Comparison of ENCODE assay signal across 23 cellular contexts in genomic region chr19:3466630-3467029, GRCh38. TPM values are rescaled to one million over a fixed set of nuclear protein-coding genes. Genes with fewer than 3 reads are reported as not detected.
A peak's percentile ranks its signal among the peaks of the same experiment; 100 is the strongest.
DNase-seq lines count a peak whose midpoint lies in the region; ATAC-seq and TF ChIP-seq lines count a peak whose summit lies in the region.
"Had no signal": no experiment of that assay in that cellular context is flagged by ENCODE, and none has a peak within 500 bp of the region (broad histone marks: within the 10 kb centered on the region; RNA-seq: fewer than 3 reads in every experiment).

No MANE protein-coding gene starts in this region.

- H4K8ac ChIP-seq in mesendoderm (ENCODE audit: low read depth, low read length): no peak overlapping the region

- no peaks in the 10 kb centered on the region for H3K9me3 ChIP-seq in ascending aorta
- H3K9me3 ChIP-seq: Caco-2, SJCRH30 had no signal

- H3K79me2 ChIP-seq in mesendoderm (ENCODE audit: control insufficient read depth, insufficient read depth, low read length): no peaks in the 10 kb centered on the region

- peaks cover 12 to 17% of the 10 kb centered on the region in 2 donors for H3K36me3 ChIP-seq in ascending aorta
- H3K36me3 ChIP-seq in mesendoderm (ENCODE audit: control insufficient read depth, insufficient read depth, low read length): no peaks in the 10 kb centered on the region
- H3K36me3 ChIP-seq: cardiac muscle cell had no signal

- H2BK120ac ChIP-seq in mesendoderm (ENCODE audit: low read depth, low read length): no peak overlapping the region

- intact Hi-C loops in ascending aorta (cut with DNase I) (loop anchor here (2.0 kb wide), 2 partner anchors 16 to 38 kb away; no protein-coding TSS in a partner anchor), left cardiac atrium (cut with DNase I) (no loop called here), posterior cingulate gyrus (cut with DNase I) (no loop called here)

- H3K9ac ChIP-seq in mesendoderm (ENCODE audit: low read length): no peak overlapping the region

- no peak overlapping the region for H3K56ac ChIP-seq in mesendoderm (ENCODE audit: low read length)

- no peak overlapping the region for H3K4ac ChIP-seq in mesendoderm (ENCODE audit: low read depth, low read length)

- H3K27me3 ChIP-seq in ascending aorta: no peaks in the 10 kb centered on the region
- no peaks in the 10 kb centered on the region for H3K27me3 ChIP-seq in mesendoderm (ENCODE audit: insufficient read depth, low read length, poor library complexity)
- H3K27me3 ChIP-seq: SJCRH30 had no signal

- H3K23ac ChIP-seq in mesendoderm (ENCODE audit: low read length): no peak overlapping the region

- DNase-seq in ascending aorta (ENCODE audit: low spot score in 2 of 2) (peak; percentile 53 to 89), left cardiac atrium (no peak), posterior cingulate gyrus (peak in 8 of 10 donors; percentile 23 to 86 (median 50)), ureter (ENCODE audit: low spot score) (peak; percentile 63), mesendoderm (no peak)
- DNase-seq: activated B cell treated with CpG ODN at 0.5 μM for 24 hours; activated CD8-positive, alpha-beta T cell treated with anti-CD3 and anti-CD28 coated beads, Interleukin-2, amount 10 ng/mL, durations not matched to agents 7 days and 5 days; activated T-cell treated with anti-CD3 and anti-CD28 coated beads, Interleukin-2, amount 50 U/mL, for 48 hours; Caco-2; KG1; mesenchymal stem cell; NCI-H2107; NCI-H526 treated with DMSO at 0.1 percent for 48 hours; retina; SJCRH30; stimulated activated CD4-positive, alpha-beta T cell treated with anti-CD3 and anti-CD28 coated beads, Interleukin-15, amount 100 ng/mL, for 24 hours; stimulated activated naive CD8-positive, alpha-beta T cell treated with anti-CD3 and anti-CD28 coated beads, Interleukin-15, Interleukin-2, amounts not matched to agents 100 U/mL and 50 U/mL, for 24 hours had no signal

- H3K27ac ChIP-seq in ascending aorta: peak overlapping the region; percentile 80 to 99
- no peak overlapping the region for H3K27ac ChIP-seq in mesendoderm (ENCODE audit: low read depth, low read length)
- H3K27ac ChIP-seq: cardiac muscle cell, SJCRH30 had no signal

- no peak overlapping the region for H4K5ac ChIP-seq in mesendoderm (ENCODE audit: low read length)

- peaks cover 9 to 45% of the 10 kb centered on the region in 2 donors for H3K4me1 ChIP-seq in ascending aorta
- no peaks in the 10 kb centered on the region for H3K4me1 ChIP-seq in mesendoderm (ENCODE audit: control insufficient read depth, low read depth, low read length)
- H3K4me1 ChIP-seq: Caco-2, SJCRH30 had no signal

- H3K79me1 ChIP-seq in mesendoderm (ENCODE audit: low read length): no peaks in the 10 kb centered on the region

- H2BK5ac ChIP-seq in mesendoderm (ENCODE audit: low read length): no peak overlapping the region

- TF ChIP-seq CTCF in ascending aorta (IDR thresholded peaks at IDR 0.05): no peak

- WGBS in mesendoderm (ENCODE audit: extremely low coverage, insufficient coverage, low lambda C conversion rate): no CpG with 5 or more reads among the region's 9 CpGs

- no peak overlapping the region for H2BK15ac ChIP-seq in mesendoderm (replicated peaks; ENCODE audit: low read depth)

- H2AK5ac ChIP-seq in mesendoderm (ENCODE audit: low read length): no peak overlapping the region

- H3K4me3 ChIP-seq in ascending aorta (peak overlapping the region in 1 of 2 donors; percentile 14), mesendoderm (ENCODE audit: low read length) (no peak overlapping the region)
- H3K4me3 ChIP-seq: cardiac muscle cell, SJCRH30 had no signal

- no peak overlapping the region for H3K4me2 ChIP-seq in mesendoderm (ENCODE audit: low read length)

- peak; percentile 11 to 81 for ATAC-seq in left cardiac atrium
- no peak for ATAC-seq in HG02852 (IDR thresholded peaks at IDR 0.05; ENCODE audit: unreplicated experiment)
- no peak for ATAC-seq in HG02938 (IDR thresholded peaks at IDR 0.05; ENCODE audit: unreplicated experiment)
- ATAC-seq: activated CD8-positive, alpha-beta T cell treated with anti-CD3 and anti-CD28 coated beads, Interleukin-2, amount 10 ng/mL, durations not matched to agents 7 days and 5 days; HCT116; stimulated activated naive CD8-positive, alpha-beta T cell treated with anti-CD3 and anti-CD28 coated beads, Interleukin-15, Interleukin-2, amounts not matched to agents 100 U/mL and 50 U/mL, for 24 hours had no signal

- no peak overlapping the region for H3K18ac ChIP-seq in mesendoderm (ENCODE audit: low read length)

RNA-seq across cellular contexts. Expression of gene SMIM24, which starts 13.7 kb away (rescaled TPM):
- not detected for total RNA-seq in ascending aorta
- not detected for total RNA-seq in left cardiac atrium
- not detected for total RNA-seq in ureter
- 6.4 TPM for polyA plus RNA-seq in mesendoderm (2013, experiment 1 of 2)
- polyA plus RNA-seq in mesendoderm (2013, experiment 2 of 2): 5.3 TPM
- total RNA-seq: activated B cell treated with CpG ODN at 0.5 μM for 24 hours, SJCRH30 had no signal
- polyA plus RNA-seq: neural cell had no signal

RNA-seq across cellular contexts. Expression of gene SMIM44, which starts 16.6 kb away (rescaled TPM):
- not detected for total RNA-seq in ascending aorta
- not detected for total RNA-seq in left cardiac atrium
- not detected for total RNA-seq in ureter
- polyA plus RNA-seq in mesendoderm (2013, experiment 1 of 2): not detected
- not detected for polyA plus RNA-seq in mesendoderm (2013, experiment 2 of 2)
- total RNA-seq: activated B cell treated with CpG ODN at 0.5 μM for 24 hours; activated CD8-positive, alpha-beta T cell treated with anti-CD3 and anti-CD28 coated beads, Interleukin-2, amount 10 ng/mL, durations not matched to agents 7 days and 5 days; Caco-2; cardiac muscle cell; OCI-LY7; SJCRH30 had no signal
- polyA plus RNA-seq: cardiac muscle cell, neural cell had no signal

RNA-seq across cellular contexts. Expression of gene DOHH, which starts 33.8 kb away (rescaled TPM):
- total RNA-seq in ascending aorta: 40.9 TPM
- 10 to 100 TPM; 10.4 to 13.2 TPM for total RNA-seq in left cardiac atrium
- 7.1 TPM for total RNA-seq in ureter
- polyA plus RNA-seq in mesendoderm (2013, experiment 1 of 2): 9.3 TPM
- polyA plus RNA-seq in mesendoderm (2013, experiment 2 of 2): 9.4 TPM

RNA-seq across cellular contexts. Expression of gene FZR1, which starts 39.5 kb away (rescaled TPM):
- total RNA-seq in ascending aorta: 56.8 TPM
- 10 to 100 TPM; 19.5 to 22.6 TPM for total RNA-seq in left cardiac atrium
- 58.8 TPM for total RNA-seq in ureter
- 20.3 TPM for polyA plus RNA-seq in mesendoderm (2013, experiment 1 of 2)
- 21.8 TPM for polyA plus RNA-seq in mesendoderm (2013, experiment 2 of 2)

Comparison
In these comparisons a context has a peak if more than half of its experiments do, and no peak if none do; other contexts are left out.
1. DNase-seq: peak in ascending aorta (2 of 2), posterior cingulate gyrus (8 of 10) and ureter (single experiment); none in left cardiac atrium (single experiment) and mesendoderm (single experiment).
2. ATAC-seq: peak in left cardiac atrium (2 of 2); none in HG02852 (single experiment) and HG02938 (single experiment).